8 cellular contexts compared by ENCODE assay signal in genomic region chr2:134137182-134137595, GRCh38.
DNase-seq lines count a peak whose midpoint lies in the region; ATAC-seq, FAIRE-seq and TF ChIP-seq lines count a peak whose summit lies in the region.

No MANE protein-coding gene starts in this region.

- H4K20me1 ChIP-seq in astrocyte (ENCODE audit: insufficient read depth, low read length), result no peaks in the 10 kb centered on the region

- no peaks in the 10 kb centered on the region for H3K36me3 ChIP-seq in astrocyte (ENCODE audit: insufficient read depth, low read length)
- no peaks in the 10 kb centered on the region for H3K36me3 ChIP-seq in left lung

- H3K4me3 Mint-ChIP-seq in astrocyte (ENCODE audit: unreplicated experiment) (peak overlapping the region; percentile 28), progenitor cell of endocrine pancreas (ENCODE audit: low read depth) (no peak overlapping the region)

- H3K9me3 ChIP-seq in astrocyte (ENCODE audit: insufficient read depth, low read depth, low read length) (no peaks in the 10 kb centered on the region), left lung (no peaks in the 10 kb centered on the region)

- no peak for FAIRE-seq in astrocyte (lab: Jason Lieb, UNC)

- H3K27me3 Mint-ChIP-seq in astrocyte (ENCODE audit: low read depth, unreplicated experiment) (no peaks in the 10 kb centered on the region), progenitor cell of endocrine pancreas (no peaks in the 10 kb centered on the region)

- peak; percentile 81 for ATAC-seq in left lung
- no peak for ATAC-seq in HG03521 (IDR thresholded peaks at IDR 0.05; ENCODE audit: unreplicated experiment)
- no peak for ATAC-seq in HG03175 (IDR thresholded peaks at IDR 0.05; ENCODE audit: unreplicated experiment)

- TF ChIP-seq CTCF in astrocyte (IDR thresholded peaks at IDR 0.05; ENCODE audit: insufficient read depth, low read depth, low read length) (no peak), left lung (IDR thresholded peaks at IDR 0.05) (no peak), progenitor cell of endocrine pancreas (IDR thresholded peaks at IDR 0.05; ENCODE audit: unreplicated experiment) (no peak)

- H3K79me2 ChIP-seq in astrocyte (ENCODE audit: insufficient read depth, low read length), result peaks cover 35% of the 10 kb centered on the region

- H3K27ac Mint-ChIP-seq in astrocyte (ENCODE audit: unreplicated experiment) (peak overlapping the region; percentile 87), progenitor cell of endocrine pancreas (no peak overlapping the region)

- H3K9me3 Mint-ChIP-seq in astrocyte (ENCODE audit: unreplicated experiment) (no peaks in the 10 kb centered on the region), progenitor cell of endocrine pancreas (ENCODE audit: low read depth) (no peaks in the 10 kb centered on the region)

- peak overlapping the region; percentile 12 for H3K27ac ChIP-seq in astrocyte (ENCODE audit: low read depth, low read length)
- H3K27ac ChIP-seq in left lung, result peak overlapping the region; percentile 73 to 92

- intact Hi-C loops in left lung (cut with DNase I), result no loop called here

- no peak overlapping the region for H3K9ac ChIP-seq in astrocyte (ENCODE audit: low read length)

- DNase-seq in AG08396 (ENCODE audit: low spot score) (peak; percentile 78), HS-27A (ENCODE audit: low read depth) (peak; percentile 73), astrocyte (ENCODE audit: low read depth) (peak; percentile 67), left lung (peak; percentile 72 to 79), progenitor cell of endocrine pancreas (ENCODE audit: low spot score, unreplicated experiment) (no peak), SHP77 (lab: John Stamatoyannopoulos, UW) (no peak)

- H3K4me2 ChIP-seq in astrocyte (ENCODE audit: low read length), result peak overlapping the region; percentile 73

- H3K4me1 ChIP-seq in astrocyte (ENCODE audit: insufficient read depth, low read length) (peaks cover 20% of the 10 kb centered on the region), left lung (peaks cover 28 to 76% of the 10 kb centered on the region in 2 donors)

- no peaks in the 10 kb centered on the region for H3K27me3 ChIP-seq in astrocyte (ENCODE audit: insufficient read depth, low read length)
- no peaks in the 10 kb centered on the region for H3K27me3 ChIP-seq in left lung

- H3K4me1 Mint-ChIP-seq in astrocyte (ENCODE audit: low read depth, unreplicated experiment) (peaks cover 36% of the 10 kb centered on the region), progenitor cell of endocrine pancreas (ENCODE audit: low read depth) (peaks cover 29% of the 10 kb centered on the region)

- H3K36me3 Mint-ChIP-seq in astrocyte (ENCODE audit: low read depth, unreplicated experiment), result peaks cover 6% of the 10 kb centered on the region
- peaks cover 8% of the 10 kb centered on the region for H3K36me3 Mint-ChIP-seq in progenitor cell of endocrine pancreas (ENCODE audit: insufficient read depth)

- H3K4me3 ChIP-seq in astrocyte (ENCODE audit: insufficient read depth, low read depth, low read length) (peak overlapping the region; percentile 24), left lung (peak overlapping the region in 1 of 2 donors; percentile 20)

- H2AFZ ChIP-seq in astrocyte (ENCODE audit: low read depth, low read length), result no peak overlapping the region

Comparison
In these comparisons a context has a peak if more than half of its experiments do, and no peak if none do; other contexts are left out.
1. DNase-seq: peak in AG08396 (single experiment), HS-27A (single experiment), astrocyte (single experiment) and left lung (2 of 2); none in progenitor cell of endocrine pancreas (single experiment) and SHP77 (0 of 2).